8 cellular contexts compared by ENCODE assay signal in the genomic region with DNA sequence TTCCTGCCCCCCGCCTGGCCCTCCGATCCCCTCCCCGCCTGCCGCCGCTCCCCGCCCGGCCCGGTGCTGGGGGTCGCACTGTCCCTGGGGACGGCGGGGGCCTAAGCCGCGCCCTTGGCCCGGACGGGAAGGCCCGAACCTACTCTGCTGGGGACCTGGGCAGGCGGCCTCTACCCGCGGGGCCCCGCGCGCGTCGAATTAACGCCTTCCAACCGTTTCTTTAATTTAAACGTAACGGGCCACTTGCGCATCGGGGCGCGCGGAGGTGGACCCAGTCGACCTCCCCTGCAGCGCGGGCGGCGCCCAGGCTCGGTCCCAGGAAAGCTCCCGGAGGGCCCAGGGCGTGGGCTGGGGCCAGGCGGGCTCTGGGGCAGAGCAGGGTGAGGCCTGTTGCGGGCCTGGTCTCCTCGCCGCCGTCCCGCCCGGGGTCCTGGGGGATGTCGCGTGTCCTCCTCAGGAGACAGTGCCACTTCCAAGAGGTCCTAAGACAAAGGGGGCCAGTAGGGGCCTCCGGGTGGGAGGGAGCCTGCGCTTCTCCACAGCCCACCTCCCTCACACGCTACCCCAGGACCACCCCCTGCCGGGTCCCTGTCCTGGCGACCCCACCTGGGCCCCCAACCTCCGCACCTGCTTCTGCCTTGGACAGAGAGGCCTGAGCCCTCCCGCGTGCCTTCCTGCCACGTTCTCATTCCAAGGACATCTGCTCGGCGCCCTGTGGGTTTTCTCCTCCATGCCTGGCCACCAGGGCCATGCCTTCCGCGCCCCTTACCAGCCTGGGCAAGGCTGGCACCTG. TPM values are rescaled to one million over a fixed set of nuclear protein-coding genes. Genes with fewer than 3 reads are reported as not detected.
A peak's percentile ranks its signal among the peaks of the same experiment; 100 is the strongest.
DNase-seq lines count a peak whose midpoint lies in the region; TF ChIP-seq lines count a peak whose summit lies in the region.

No MANE protein-coding gene starts in this region.

- no peak overlapping the region for H3K27ac Mint-ChIP-seq in neural crest cell (ENCODE audit: unreplicated experiment)

- intact Hi-C loops in dorsolateral prefrontal cortex (cut with DNase I), result no loop called here

- H3K4me3 ChIP-seq in AG09309 (ENCODE audit: control insufficient read depth, low read depth, low read length), result peak overlapping the region; percentile 15
- H3K4me3 ChIP-seq in H7 (ENCODE audit: insufficient read depth, low read depth, low read length), result peak overlapping the region; percentile 38
- peak overlapping the region; percentile 14 to 72 (median 51) for H3K4me3 ChIP-seq in dorsolateral prefrontal cortex

- peak overlapping the region; percentile 83 for H3K4me3 Mint-ChIP-seq in neural crest cell

- H3K27me3 Mint-ChIP-seq in neural crest cell (ENCODE audit: low read depth), result peaks cover 70% of the 10 kb centered on the region

- H3K36me3 ChIP-seq in H7 (replicated peaks; ENCODE audit: control insufficient read depth, insufficient read depth, low read length), result no peaks in the 10 kb centered on the region

- H3K9me3 Mint-ChIP-seq in neural crest cell, result no peaks in the 10 kb centered on the region

- no peaks in the 10 kb centered on the region for H3K36me3 Mint-ChIP-seq in neural crest cell (ENCODE audit: low read depth)

- H3K27me3 ChIP-seq in H7 (ENCODE audit: control insufficient read depth, insufficient read depth, low read length) (peaks cover 52% of the 10 kb centered on the region), dorsolateral prefrontal cortex (peaks cover 0 to 36% (median 5%) of the 10 kb centered on the region in 45 donors)

- peaks cover 3% of the 10 kb centered on the region for H3K4me1 Mint-ChIP-seq in neural crest cell

- no peak for TF ChIP-seq CTCF in AG09309 (IDR thresholded peaks at IDR 0.05; ENCODE audit: control insufficient read depth, insufficient read depth, low read depth, low read length, missing control alignments)
- TF ChIP-seq CTCF in dorsolateral prefrontal cortex (IDR thresholded peaks at IDR 0.05 in 54 of 56, conservative IDR thresholded peaks at IDR 0.05 in 2 of 56; ENCODE audit: low read depth in 1 of 56, partially characterized antibody in 56 of 56), result no peak
- TF ChIP-seq CTCF in neural crest cell (conservative IDR thresholded peaks at IDR 0.05), result no peak

- peak overlapping the region in 6 of 59 donors; percentile 12 to 53 (median 18) for H3K27ac ChIP-seq in dorsolateral prefrontal cortex

- no peak for DNase-seq in AG09309 (ENCODE audit: low read depth)
- peak; percentile 79 for DNase-seq in H7
- no peak for DNase-seq in dorsolateral prefrontal cortex
- DNase-seq in neural crest cell (ENCODE audit: low read depth, low spot score), result no peak
- DNase-seq in NCI-H1930 (lab: John Stamatoyannopoulos, UW), result no peak
- no peak for DNase-seq in EL
- no peak for DNase-seq in cortex of kidney (lab: John Stamatoyannopoulos, UW)
- DNase-seq in activated effector memory CD4-positive, alpha-beta T cell treated with anti-CD3 and anti-CD28 coated beads, Interleukin-2, amount 50 U/mL, for 16 hours, result no peak

RNA-seq across cellular contexts. Expression of gene PTPRN2, which starts 0.7 kb away (rescaled TPM):
- total RNA-seq in H7 (2014; rRNA removed; shearing (Covaris generic)), result 0.70 and 0.80 TPM in 2 replicates
- total RNA-seq in dorsolateral prefrontal cortex, result 100 to 1,000 TPM in 109 of 120 experiments, 10 to 100 TPM in 11; 42.8 to 186 (median 133) TPM
- total RNA-seq in neural crest cell, result 30.9 and 32.2 TPM in 2 replicates

Comparison
In these comparisons a context has a peak if more than half of its experiments do, and no peak if none do; other contexts are left out.
1. RNA of gene PTPRN2, which starts 0.7 kb away (total RNA-seq): 42.8 to 186 TPM in dorsolateral prefrontal cortex and 30.9 to 32.2 TPM in neural crest cell; 0.70 to 0.80 TPM in H7; every median in the first group is over 10 times any median in the second.
2. Peak in every context shown above with its lines, with median percentiles within 50 percentile points of each other: H3K4me3 ChIP-seq.